19 cellular contexts compared by ENCODE assay signal in genomic region chr3:25719321-25719720, GRCh38.
"Had no signal": no experiment of that assay in that cellular context is flagged by ENCODE, and none has a peak within 500 bp of the region (broad histone marks: within the 10 kb centered on the region; RNA-seq: fewer than 3 reads in every experiment).

No MANE protein-coding gene starts in this region.

- DNase-seq: colonic mucosa; dermis blood vessel endothelial cell; esophagus squamous epithelium; foreskin fibroblast; immature natural killer cell; kidney; left cardiac atrium; left ventricle myocardium inferior; lower lobe of right lung; mesenchymal stem cell; midbrain; psoas muscle; sigmoid colon; stimulated activated CD4-positive, alpha-beta T cell treated with anti-CD3 and anti-CD28 coated beads, Interleukin-2, amount 100 ng/mL, for 24 hours; stimulated activated CD4-positive, alpha-beta T cell treated with anti-CD3 and anti-CD28 coated beads, Interleukin-4, amount 100 ng/mL, for 4 hours; stimulated activated naive CD4-positive, alpha-beta T cell; trophoblast cell had no signal

- H3K27ac ChIP-seq: colonic mucosa, esophagus squamous epithelium, left ventricle myocardium inferior, lower lobe of right lung, neutrophil, psoas muscle, sigmoid colon, skin epidermis had no signal

- H3K27me3 ChIP-seq: colonic mucosa, esophagus squamous epithelium, neutrophil, sigmoid colon had no signal

- H3K4me1 ChIP-seq: colonic mucosa, esophagus squamous epithelium, left ventricle myocardium inferior, lower lobe of right lung, psoas muscle, sigmoid colon had no signal

- ATAC-seq: left cardiac atrium, lower lobe of right lung, psoas muscle had no signal

- H3K36me3 ChIP-seq: colonic mucosa had no signal

- H3K4me3 ChIP-seq: colonic mucosa, esophagus squamous epithelium, left ventricle myocardium inferior, lower lobe of right lung, psoas muscle, sigmoid colon, skin epidermis had no signal

- H3K9me3 ChIP-seq: colonic mucosa, esophagus squamous epithelium, left ventricle myocardium inferior, lower lobe of right lung, neutrophil, psoas muscle, sigmoid colon had no signal
